ENCODE assay signal across 10 cellular contexts in the genomic region with DNA sequence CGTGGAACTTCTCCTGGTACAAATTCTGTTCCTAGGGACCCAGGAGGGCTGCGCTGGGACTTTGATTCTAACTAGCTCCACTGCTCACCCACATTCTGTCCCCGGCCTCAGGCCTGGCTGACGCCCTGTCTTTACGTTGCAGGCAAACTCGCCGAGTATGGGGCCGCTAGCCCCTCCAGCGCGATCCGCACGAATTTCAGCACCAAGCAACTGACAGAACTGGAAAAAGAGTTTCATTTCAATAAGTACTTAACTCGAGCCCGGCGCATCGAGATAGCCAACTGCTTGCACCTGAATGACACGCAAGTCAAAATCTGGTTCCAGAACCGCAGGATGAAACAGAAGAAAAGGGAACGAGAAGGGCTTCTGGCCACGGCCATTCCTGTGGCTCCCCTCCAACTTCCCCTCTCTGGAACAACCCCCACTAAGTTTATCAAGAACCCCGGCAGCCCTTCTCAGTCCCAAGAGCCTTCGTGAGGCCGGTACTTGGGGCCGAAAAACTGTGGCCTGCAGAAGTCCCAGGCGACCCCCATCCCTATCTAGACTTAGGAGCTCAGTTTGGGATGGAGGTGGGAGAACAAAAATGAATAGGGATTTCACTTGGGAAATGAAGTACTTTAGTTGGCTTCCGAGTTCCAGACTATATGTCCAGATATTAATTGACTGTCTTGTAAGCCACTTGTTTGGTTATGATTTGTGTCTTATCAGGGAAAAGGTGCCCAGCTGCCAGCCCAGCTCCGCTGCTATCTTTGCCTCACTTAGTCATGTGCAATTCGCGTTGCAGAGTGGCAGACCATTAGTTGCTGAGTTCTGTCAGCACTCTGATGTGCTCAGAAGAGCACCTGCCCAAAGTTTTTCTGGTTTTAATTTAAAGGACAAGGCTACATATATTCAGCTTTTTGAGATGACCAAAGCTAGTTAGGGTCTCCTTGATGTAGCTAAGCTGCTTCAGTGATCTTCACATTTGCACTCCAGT. TPM values are rescaled to one million over a fixed set of nuclear protein-coding genes. Genes with fewer than 3 reads are reported as not detected.
DNase-seq lines count a peak whose midpoint lies in the region; ATAC-seq, FAIRE-seq and TF ChIP-seq lines count a peak whose summit lies in the region.
"Had no signal": no experiment of that assay in that cellular context is flagged by ENCODE, and none has a peak within 500 bp of the region (broad histone marks: within the 10 kb centered on the region; RNA-seq: fewer than 3 reads in every experiment).

No MANE protein-coding gene starts in this region.

- no peak overlapping the region for H3K18ac ChIP-seq in H1 (ENCODE audit: extremely low read depth, low read length)

- no peak overlapping the region for H3K4ac ChIP-seq in H1 (replicated peaks; ENCODE audit: insufficient read length, low read depth, low read length)

- H3K9ac ChIP-seq in H1 (replicated peaks in 1 of 4; ENCODE audit: extremely low read depth in 1 of 4, low read depth in 3 of 4, low read length in 3 of 4), result no peak overlapping the region

- no peak overlapping the region for H4K5ac ChIP-seq in H1 (ENCODE audit: insufficient read length, low read depth, low read length)

- H2AFZ ChIP-seq in H1 (ENCODE audit: low read length), result no peak overlapping the region

- peak overlapping the region; percentile 56 to 76 (median 66) for H3K4me3 Mint-ChIP-seq in CD4-positive, CD25-positive, alpha-beta regulatory T cell
- H3K4me3 Mint-ChIP-seq in nephron progenitor cell, result peak overlapping the region; percentile 96

- H3K9me3 Mint-ChIP-seq in CD4-positive, CD25-positive, alpha-beta regulatory T cell, result peaks cover 0 to 10% (median 0%) of the 10 kb centered on the region in 7 donors
- H3K9me3 Mint-ChIP-seq in nephron progenitor cell, result no peaks in the 10 kb centered on the region

- peaks cover 47% of the 10 kb centered on the region for H3K27me3 ChIP-seq in CD4-positive, CD25-positive, alpha-beta regulatory T cell (ENCODE audit: control insufficient read depth, insufficient read depth, low read length)
- peaks cover 72 to 99% (median 87%) of the 10 kb centered on the region in 4 experiments for H3K27me3 ChIP-seq in H1 (replicated peaks in 1 of 4; ENCODE audit: control insufficient read depth in 3 of 4, extremely low read depth in 1 of 4, insufficient read depth in 3 of 4, low read length in 3 of 4)

- peaks cover 89% of the 10 kb centered on the region for H3K27me3 Mint-ChIP-seq in CD4-positive, CD25-positive, alpha-beta regulatory T cell
- H3K27me3 Mint-ChIP-seq in nephron progenitor cell (ENCODE audit: low read depth, poor library complexity), result peaks cover 6% of the 10 kb centered on the region

- H3K27ac Mint-ChIP-seq in CD4-positive, CD25-positive, alpha-beta regulatory T cell, result no peak overlapping the region
- peak overlapping the region; percentile 75 for H3K27ac Mint-ChIP-seq in nephron progenitor cell

- no peaks in the 10 kb centered on the region for H3K36me3 Mint-ChIP-seq in CD4-positive, CD25-positive, alpha-beta regulatory T cell
- H3K36me3 Mint-ChIP-seq in nephron progenitor cell (ENCODE audit: low read depth), result no peaks in the 10 kb centered on the region

- POLR2A ChIA-PET in H1 (lab: Charles Lee; ENCODE audit: partially characterized antibody), result interaction anchor here (0.6 to 0.9 kb wide), 4 partner anchors 9 to 265 kb away, joined by 3 to 5 read pairs (median 3); no protein-coding TSS in a partner anchor

- H3K79me1 ChIP-seq in H1 (ENCODE audit: low read depth, low read length), result no peaks in the 10 kb centered on the region

- H3K4me1 Mint-ChIP-seq in CD4-positive, CD25-positive, alpha-beta regulatory T cell, result peaks cover 7 to 22% (median 11%) of the 10 kb centered on the region in 4 donors
- peaks cover 66% of the 10 kb centered on the region for H3K4me1 Mint-ChIP-seq in nephron progenitor cell

- no peak overlapping the region for H2BK20ac ChIP-seq in H1 (ENCODE audit: low read length)

- peak overlapping the region; percentile 63 to 76 for H3K4me2 ChIP-seq in H1 (ENCODE audit: insufficient read depth in 1 of 2, low read depth in 2 of 2, low read length in 2 of 2)

- no peak overlapping the region for H2BK120ac ChIP-seq in H1 (replicated peaks; ENCODE audit: low read depth, low read length)

- no peak overlapping the region for H3K4me3 ChIP-seq in CD4-positive, CD25-positive, alpha-beta regulatory T cell (ENCODE audit: low read depth, low read length)
- H3K4me3 ChIP-seq in H1 (ENCODE audit: extremely low read depth in 1 of 4, insufficient read depth in 2 of 4, low read depth in 3 of 4, low read length in 4 of 4), result peak overlapping the region in 1 of 4 experiments; percentile 54; a peak in 2 of 8 replicates

- H3K23ac ChIP-seq in H1 (ENCODE audit: insufficient read length), result no peak overlapping the region

- WGBS in H1 (ENCODE audit: extremely low coverage in 1 of 2, insufficient coverage in 1 of 2, insufficient read length in 1 of 2, insufficient replicate concordance in 2 of 2, low coverage in 1 of 2, low lambda C conversion rate in 2 of 2, missing lambda C conversion rate in 1 of 2), 2 experiments, result 14% methylated on average over 29 of the region's 29 CpGs; no CpG with 5 or more reads in 1 of the 2 experiments

- no peak overlapping the region for H3K56ac ChIP-seq in H1 (replicated peaks; ENCODE audit: insufficient read length, low read depth, low read length)

- H3K79me2 ChIP-seq in H1 (ENCODE audit: control insufficient read depth in 1 of 2, insufficient read depth in 2 of 2, low read length in 2 of 2), result no peaks in the 10 kb centered on the region

- H3K23me2 ChIP-seq in H1 (ENCODE audit: low read depth, low read length), result peaks cover 11% of the 10 kb centered on the region; the same call in 1 of the 2 replicates

- no peaks in the 10 kb centered on the region for H3K9me3 ChIP-seq in CD4-positive, CD25-positive, alpha-beta regulatory T cell (ENCODE audit: control insufficient read depth in 2 of 2, low read length in 2 of 2)
- no peaks in the 10 kb centered on the region for H3K9me3 ChIP-seq in H1 (ENCODE audit: insufficient read depth in 2 of 2, low read depth in 1 of 2, low read length in 1 of 2)

- H2BK5ac ChIP-seq in H1 (ENCODE audit: low read depth, low read length), result no peak overlapping the region

- no peak for DNase-seq in CD4-positive, CD25-positive, alpha-beta regulatory T cell
- DNase-seq in NCI-H146 (lab: John Stamatoyannopoulos, UW) (peak; percentile 14), H1 (ENCODE audit: low read depth in 1 of 2, low spot score in 2 of 2) (no peak), nephron progenitor cell (peak; percentile 41), hippocampal formation (lab: John Stamatoyannopoulos, UW) (no peak), urothelium cell line (ENCODE audit: low spot score) (no peak)
- no peak for DNase-seq in stimulated activated CD4-positive, alpha-beta T cell treated with anti-CD3 and anti-CD28 coated beads, Interleukin-15, amount 100 ng/mL, for 24 hours
- DNase-seq: DND-41, occipital lobe had no signal

- no peak overlapping the region for H2BK12ac ChIP-seq in H1 (ENCODE audit: low read depth, low read length)

- H3K36me3 ChIP-seq in CD4-positive, CD25-positive, alpha-beta regulatory T cell (ENCODE audit: control insufficient read depth, insufficient read depth, low read length), result no peaks in the 10 kb centered on the region
- no peaks in the 10 kb centered on the region for H3K36me3 ChIP-seq in H1 (ENCODE audit: control insufficient read depth in 2 of 4, insufficient read depth in 4 of 4, low read length in 3 of 4)

- H3K14ac ChIP-seq in H1 (ENCODE audit: insufficient read length), result no peak overlapping the region

- no peak overlapping the region for H2AK5ac ChIP-seq in H1 (ENCODE audit: low read depth, low read length)

- CTCF ChIA-PET in H1 (lab: Charles Lee; ENCODE audit: partially characterized antibody), result interaction anchor here (0.5 to 8.7 kb wide), 6 partner anchors 11 to 368 kb away, joined by 3 to 60 read pairs (median 3); no protein-coding TSS in a partner anchor

- FAIRE-seq in H1 (lab: Jason Lieb, UNC) (no peak), urothelium cell line (lab: Jason Lieb, UNC) (no peak)

- no peak for TF ChIP-seq RAD21 in H1 (IDR thresholded peaks at IDR 0.05 in 1 of 2, conservative IDR thresholded peaks at IDR 0.05 in 1 of 2; ENCODE audit: low read depth in 2 of 2, low read length in 2 of 2)

- H4K91ac ChIP-seq in H1 (replicated peaks; ENCODE audit: insufficient read length, low read length), result no peak overlapping the region

- ATAC-seq in CD4-positive, CD25-positive, alpha-beta regulatory T cell (ENCODE audit: low read depth in 2 of 2), result no peak
- no peak for ATAC-seq in HG02973 (IDR thresholded peaks at IDR 0.05; ENCODE audit: unreplicated experiment)

- H3K4me1 ChIP-seq in CD4-positive, CD25-positive, alpha-beta regulatory T cell (ENCODE audit: control insufficient read depth, insufficient read depth, low read length, poor library complexity, severe bottlenecking), result peaks cover 24% of the 10 kb centered on the region
- peaks cover 5 to 12% (median 6%) of the 10 kb centered on the region in 4 experiments; a peak in 5 of 7 replicates for H3K4me1 ChIP-seq in H1 (replicated peaks in 1 of 4; ENCODE audit: control insufficient read depth in 3 of 4, insufficient read depth in 4 of 4, low read length in 3 of 4)

- no peak for TF ChIP-seq POLR2A in H1 (IDR thresholded peaks at IDR 0.05; ENCODE audit: control extremely low read depth in 1 of 2, low read depth in 2 of 2, low read length in 2 of 2)

- H2BK15ac ChIP-seq in H1 (ENCODE audit: low read length), result no peak overlapping the region

- H4K8ac ChIP-seq in H1 (ENCODE audit: extremely low read depth, insufficient read depth, low read length), result no peak overlapping the region

- peaks cover 8 to 21% of the 10 kb centered on the region in 2 experiments for H4K20me1 ChIP-seq in H1 (replicated peaks in 1 of 2; ENCODE audit: control insufficient read depth in 1 of 2, insufficient read depth in 2 of 2, low read length in 2 of 2)

- TF ChIP-seq CTCF in H1 (IDR thresholded peaks at IDR 0.05; ENCODE audit: control extremely low read depth in 1 of 3, insufficient read depth in 1 of 3, low read depth in 1 of 3, low read length in 3 of 3) (no peak), nephron progenitor cell (IDR thresholded peaks at IDR 0.05) (no peak)

- no peak overlapping the region for H3K27ac ChIP-seq in CD4-positive, CD25-positive, alpha-beta regulatory T cell (ENCODE audit: insufficient read depth, low read length, poor library complexity, severe bottlenecking)
- no peak overlapping the region for H3K27ac ChIP-seq in H1 (ENCODE audit: low read depth, low read length)

- TF ChIP-seq EP300 in H1 (IDR thresholded peaks at IDR 0.05; ENCODE audit: borderline replicate concordance in 1 of 2, low read depth in 2 of 2, low read length in 2 of 2), result no peak

RNA-seq across cellular contexts. Expression of a gene that starts 1.5 kb away (rescaled TPM):
- not detected for total RNA-seq in CD4-positive, CD25-positive, alpha-beta regulatory T cell
- polyA plus RNA-seq in CD4-positive, CD25-positive, alpha-beta regulatory T cell, result not detected
- total RNA-seq in H1 (2021; fragmentation: NEBNext Ultra II Directional; extraction: Animal tissue kit (Norgen Biotek cat#: 25700)), result not detected in 2 replicates
- polyA plus RNA-seq in H1 (2011; rRNA removed), result 0.03 TPM in 1 of 2 replicates, not detected in the other
- polyA plus RNA-seq in H1 (2011; cell fraction: cytosol; rRNA removed), result not detected
- polyA plus RNA-seq in H1 (2011; cell fraction: nucleus; rRNA removed), result not detected
- not detected in 4 replicates for polyA plus RNA-seq in H1 (2012, experiment 1 of 2)
- polyA plus RNA-seq in H1 (2012, experiment 2 of 2), result 0.13 TPM
- polyA plus RNA-seq in H1 (2013, experiment 1 of 2), result not detected
- 0.02 TPM for polyA plus RNA-seq in H1 (2013, experiment 2 of 2)
- not detected in 2 replicates for polyA minus RNA-seq in H1 (2011; rRNA and poly(A)+ RNA removed)
- polyA minus RNA-seq in H1 (2011; cell fraction: cytosol; rRNA and poly(A)+ RNA removed), result not detected
- 0.30 TPM for polyA minus RNA-seq in H1 (2011; cell fraction: nucleus; rRNA and poly(A)+ RNA removed)
- total RNA-seq: occipital lobe had no signal

RNA-seq across cellular contexts. Expression of a gene that starts 32.8 kb away (rescaled TPM):
- not detected for total RNA-seq in CD4-positive, CD25-positive, alpha-beta regulatory T cell
- polyA plus RNA-seq in CD4-positive, CD25-positive, alpha-beta regulatory T cell, result not detected
- total RNA-seq in H1 (2021; fragmentation: NEBNext Ultra II Directional; extraction: Animal tissue kit (Norgen Biotek cat#: 25700)), result not detected in 2 replicates
- polyA plus RNA-seq in H1 (2011; rRNA removed), result not detected in 2 replicates
- polyA plus RNA-seq in H1 (2011; cell fraction: cytosol; rRNA removed), result not detected
- polyA plus RNA-seq in H1 (2011; cell fraction: nucleus; rRNA removed), result not detected
- polyA plus RNA-seq in H1 (2012, experiment 1 of 2), result not detected in 4 replicates
- not detected for polyA plus RNA-seq in H1 (2012, experiment 2 of 2)
- polyA plus RNA-seq in H1 (2013, experiment 1 of 2), result not detected
- polyA plus RNA-seq in H1 (2013, experiment 2 of 2), result not detected
- not detected in 2 replicates for polyA minus RNA-seq in H1 (2011; rRNA and poly(A)+ RNA removed)
- not detected for polyA minus RNA-seq in H1 (2011; cell fraction: cytosol; rRNA and poly(A)+ RNA removed)
- not detected for polyA minus RNA-seq in H1 (2011; cell fraction: nucleus; rRNA and poly(A)+ RNA removed)
- total RNA-seq: occipital lobe had no signal

RNA-seq across cellular contexts. Expression of a gene that starts 38.6 kb away (rescaled TPM):
- total RNA-seq in CD4-positive, CD25-positive, alpha-beta regulatory T cell, result not detected
- polyA plus RNA-seq in CD4-positive, CD25-positive, alpha-beta regulatory T cell, result not detected
- not detected in 2 replicates for total RNA-seq in H1 (2021; fragmentation: NEBNext Ultra II Directional; extraction: Animal tissue kit (Norgen Biotek cat#: 25700))
- not detected in 2 replicates for polyA plus RNA-seq in H1 (2011; rRNA removed)
- not detected for polyA plus RNA-seq in H1 (2011; cell fraction: cytosol; rRNA removed)
- polyA plus RNA-seq in H1 (2011; cell fraction: nucleus; rRNA removed), result not detected
- not detected in 4 replicates for polyA plus RNA-seq in H1 (2012, experiment 1 of 2)
- polyA plus RNA-seq in H1 (2012, experiment 2 of 2), result not detected
- not detected for polyA plus RNA-seq in H1 (2013, experiment 1 of 2)
- not detected for polyA plus RNA-seq in H1 (2013, experiment 2 of 2)
- not detected in 2 replicates for polyA minus RNA-seq in H1 (2011; rRNA and poly(A)+ RNA removed)
- not detected for polyA minus RNA-seq in H1 (2011; cell fraction: cytosol; rRNA and poly(A)+ RNA removed)
- not detected for polyA minus RNA-seq in H1 (2011; cell fraction: nucleus; rRNA and poly(A)+ RNA removed)
- total RNA-seq: occipital lobe had no signal

Comparison
In these comparisons a context has a peak if more than half of its experiments do, and no peak if none do; other contexts are left out.
1. DNase-seq: peak in NCI-H146 (single experiment) and nephron progenitor cell (single experiment); none in CD4-positive, CD25-positive, alpha-beta regulatory T cell (0 of 3), H1 (0 of 2), hippocampal formation (0 of 2), stimulated activated CD4-positive, alpha-beta T cell treated with anti-CD3 and anti-CD28 coated beads, Interleukin-15, amount 100 ng/mL, for 24 hours (single experiment) and urothelium cell line (single experiment).